19 cellular contexts compared by ENCODE assay signal in the genomic region with DNA sequence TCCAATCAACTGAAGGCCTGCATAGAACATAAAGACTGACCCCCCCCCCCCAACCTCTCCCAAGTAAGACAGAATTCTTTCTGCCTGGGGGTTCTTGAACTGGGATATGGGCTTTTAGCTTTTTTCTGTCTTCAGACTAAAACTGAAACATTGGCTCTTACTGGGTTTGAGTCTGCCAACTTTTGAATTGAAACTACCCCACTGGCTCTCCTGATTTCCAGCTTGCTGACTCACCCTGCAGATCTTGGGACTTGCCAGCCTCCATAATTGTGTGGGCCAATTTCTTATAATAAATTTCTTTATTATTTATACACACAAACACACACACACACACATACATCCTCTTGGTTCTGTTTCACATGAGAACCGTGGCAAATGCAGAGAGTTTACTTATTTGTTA.
DNase-seq lines count a peak whose midpoint lies in the region; ATAC-seq and TF ChIP-seq lines count a peak whose summit lies in the region.
"Had no signal": no experiment of that assay in that cellular context is flagged by ENCODE, and none has a peak within 500 bp of the region (broad histone marks: within the 10 kb centered on the region; RNA-seq: fewer than 3 reads in every experiment).

No MANE protein-coding gene starts in this region.

- H3K9me3 ChIP-seq in Loucy (ENCODE audit: insufficient read depth, low read depth, low read length) (no peaks in the 10 kb centered on the region), osteoblast (ENCODE audit: low read depth, low read length) (no peaks in the 10 kb centered on the region)
- H3K9me3 ChIP-seq: A549 had no signal

- no peaks in the 10 kb centered on the region for H3K4me1 ChIP-seq in ACC112 (ENCODE audit: control insufficient read depth, insufficient read depth, low read length, unreplicated experiment)
- peaks cover 54% of the 10 kb centered on the region for H3K4me1 ChIP-seq in Loucy (ENCODE audit: insufficient read depth, low read length, poor library complexity, severe bottlenecking)
- peaks cover 16% of the 10 kb centered on the region for H3K4me1 ChIP-seq in osteoblast (ENCODE audit: insufficient read depth, low read length)
- H3K4me1 ChIP-seq: foreskin keratinocyte had no signal

- H3K36me3 ChIP-seq in ACC112 (ENCODE audit: insufficient read depth, low read length), result no peaks in the 10 kb centered on the region
- H3K36me3 ChIP-seq in Loucy (ENCODE audit: insufficient read depth, low read length), result no peaks in the 10 kb centered on the region
- no peaks in the 10 kb centered on the region for H3K36me3 ChIP-seq in osteoblast (ENCODE audit: insufficient read depth, low read length)

- H3K4me2 ChIP-seq in Loucy (ENCODE audit: low read depth, low read length, poor library complexity, severe bottlenecking) (no peak overlapping the region), osteoblast (ENCODE audit: insufficient read depth, low read length) (no peak overlapping the region)
- H3K4me2 ChIP-seq: A549 had no signal

- no peak overlapping the region for H3K9ac ChIP-seq in Loucy (ENCODE audit: low read depth, low read length, poor library complexity, severe bottlenecking)

- no peak for ATAC-seq in HG03457 (IDR thresholded peaks at IDR 0.05; ENCODE audit: unreplicated experiment)
- ATAC-seq in HG02981 (IDR thresholded peaks at IDR 0.05; ENCODE audit: unreplicated experiment), result no peak
- ATAC-seq: A549, foreskin keratinocyte had no signal

- no peak for TF ChIP-seq CTCF in Loucy (conservative IDR thresholded peaks at IDR 0.05; ENCODE audit: low read length)
- no peak for TF ChIP-seq CTCF in osteoblast (IDR thresholded peaks at IDR 0.05; ENCODE audit: extremely low read depth, low read depth, low read length)

- no peak overlapping the region for H3K4me3 ChIP-seq in ACC112 (ENCODE audit: low read depth, low read length)
- no peak overlapping the region for H3K4me3 ChIP-seq in Loucy (ENCODE audit: low read length, poor library complexity, severe bottlenecking)
- H3K4me3 ChIP-seq in osteoblast (ENCODE audit: insufficient read depth, low read length), result no peak overlapping the region
- H3K4me3 ChIP-seq: A549, skin epidermis had no signal

- H2AFZ ChIP-seq in ACC112 (ENCODE audit: low read length, unreplicated experiment), result peak overlapping the region; percentile 7
- H2AFZ ChIP-seq in Loucy (ENCODE audit: low read length), result peak overlapping the region; percentile 65
- no peak overlapping the region for H2AFZ ChIP-seq in osteoblast (ENCODE audit: low read length)

- H3F3A ChIP-seq in Loucy (ENCODE audit: low read depth), result no peaks in the 10 kb centered on the region

- H3K27me3 ChIP-seq in ACC112 (ENCODE audit: insufficient read depth, low read length), result no peaks in the 10 kb centered on the region
- no peaks in the 10 kb centered on the region for H3K27me3 ChIP-seq in Loucy (ENCODE audit: insufficient read depth, low read length, poor library complexity, severe bottlenecking)
- no peaks in the 10 kb centered on the region for H3K27me3 ChIP-seq in osteoblast (ENCODE audit: insufficient read depth, low read length)
- H3K27me3 ChIP-seq: foreskin keratinocyte had no signal

- DNase-seq in dedifferentiated amniotic fluid mesenchymal stem cell (ENCODE audit: extremely low spot score) (peak; percentile 43), osteoblast (ENCODE audit: insufficient read length, low spot score, missing footprints) (peak; percentile 46), superior temporal gyrus (ENCODE audit: extremely low spot score) (no peak)
- DNase-seq in stimulated activated CD4-positive, alpha-beta T cell treated with anti-CD3 and anti-CD28 coated beads, Interleukin-4, amount 100 ng/mL, for 24 hours, result no peak
- DNase-seq: activated naive CD4-positive, alpha-beta T cell treated with anti-CD3 and anti-CD28 coated beads, Interleukin-2, amount 10 ng/mL, durations not matched to agents 7 days and 5 days; activated T-cell treated with anti-CD3 and anti-CD28 coated beads, Interleukin-2, amount 50 U/mL, for 1 hour; CD4-positive, CD25-positive, alpha-beta regulatory T cell; central memory CD4-positive, alpha-beta T cell; effector memory CD4-positive, alpha-beta T cell; HCEC 1CT; Karpas-422; NCI-H1417 treated with DMSO at 0.1 percent for 48 hours had no signal

- no peaks in the 10 kb centered on the region for H3K9me2 ChIP-seq in Loucy (replicated peaks; ENCODE audit: low read depth, low read length)

- H3K79me2 ChIP-seq in ACC112 (ENCODE audit: control insufficient read depth, insufficient read depth, low read length, unreplicated experiment) (no peaks in the 10 kb centered on the region), Loucy (ENCODE audit: insufficient read depth, low read length) (no peaks in the 10 kb centered on the region), osteoblast (ENCODE audit: insufficient read depth, low read length) (no peaks in the 10 kb centered on the region)

- H3K27ac ChIP-seq in ACC112 (ENCODE audit: low read depth, low read length) (no peak overlapping the region), osteoblast (ENCODE audit: low read depth, low read length) (no peak overlapping the region)
- H3K27ac ChIP-seq: foreskin keratinocyte had no signal

- H4K20me1 ChIP-seq in Loucy (ENCODE audit: insufficient read depth, low read length, poor library complexity, severe bottlenecking) (no peaks in the 10 kb centered on the region), osteoblast (ENCODE audit: insufficient read depth, low read length) (no peaks in the 10 kb centered on the region)

Comparison
In these comparisons a context has a peak if more than half of its experiments do, and no peak if none do; other contexts are left out.
1. DNase-seq: peak in dedifferentiated amniotic fluid mesenchymal stem cell (single experiment) and osteoblast (single experiment); none in stimulated activated CD4-positive, alpha-beta T cell treated with anti-CD3 and anti-CD28 coated beads, Interleukin-4, amount 100 ng/mL, for 24 hours (single experiment) and superior temporal gyrus (single experiment).